8 cellular contexts compared by ENCODE assay signal in the genomic region with DNA sequence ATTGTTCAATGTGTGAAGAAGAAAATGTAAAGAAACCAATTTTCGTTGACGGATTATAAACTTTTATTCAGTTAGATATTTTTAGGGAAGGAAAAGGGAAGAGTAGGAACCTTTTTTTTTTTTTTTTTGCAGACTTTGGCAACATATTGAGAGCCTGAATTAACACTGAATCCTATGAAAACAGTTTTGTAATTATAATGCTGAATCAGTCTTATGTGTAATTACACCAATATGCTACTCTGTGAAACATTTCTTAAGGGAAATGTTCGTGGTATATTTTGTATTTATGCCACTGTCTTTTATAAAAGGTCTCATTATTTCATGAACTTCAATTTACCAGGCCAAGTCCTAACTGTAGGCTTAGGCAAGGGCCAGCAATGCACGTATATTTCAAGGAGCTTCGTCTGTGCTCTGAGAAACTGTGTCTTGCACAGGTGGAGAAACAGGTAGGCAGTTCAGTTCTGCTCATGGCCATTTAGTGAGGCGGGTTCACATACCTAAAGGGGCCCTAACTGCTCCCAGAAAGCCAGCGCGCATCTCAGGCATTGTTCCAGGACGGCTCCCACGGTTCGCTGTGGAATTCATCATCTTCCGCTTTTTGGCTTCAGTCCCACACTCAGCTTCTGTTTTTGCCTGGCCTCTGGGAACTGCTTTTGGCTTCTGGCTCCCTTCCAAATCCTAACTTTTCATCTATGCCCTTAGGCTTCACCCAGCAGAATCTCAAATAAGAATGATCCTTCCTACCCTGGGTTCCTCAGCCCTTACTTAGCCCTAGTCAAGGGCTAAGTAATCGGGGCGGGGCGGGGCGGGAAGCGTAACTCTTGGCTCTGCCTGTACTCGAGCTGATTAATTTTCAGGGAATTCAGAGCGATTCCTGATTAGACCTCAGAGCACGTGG.
DNase-seq lines count a peak whose midpoint lies in the region; ATAC-seq and TF ChIP-seq lines count a peak whose summit lies in the region.

No MANE protein-coding gene starts in this region.

- H3K4me3 Mint-ChIP-seq in osteocyte (ENCODE audit: unreplicated experiment), result peak overlapping the region; percentile 15
- no peak overlapping the region for H3K4me3 Mint-ChIP-seq in progenitor cell of endocrine pancreas (ENCODE audit: low read depth)

- TF ChIP-seq CTCF in osteocyte (IDR thresholded peaks at IDR 0.05) (no peak), progenitor cell of endocrine pancreas (IDR thresholded peaks at IDR 0.05; ENCODE audit: unreplicated experiment) (no peak)

- H3K4me1 Mint-ChIP-seq in osteocyte (ENCODE audit: unreplicated experiment) (peaks cover 11% of the 10 kb centered on the region), progenitor cell of endocrine pancreas (ENCODE audit: low read depth) (peaks cover 4% of the 10 kb centered on the region)

- H3K27me3 Mint-ChIP-seq in osteocyte (ENCODE audit: unreplicated experiment), result peaks cover 35% of the 10 kb centered on the region
- peaks cover 3% of the 10 kb centered on the region for H3K27me3 Mint-ChIP-seq in progenitor cell of endocrine pancreas

- DNase-seq in Caki2 (ENCODE audit: low read depth), result peak; percentile 57
- peak; percentile 6 for DNase-seq in NCI-H82 treated with DMSO at 0.1 percent for 48 hours (lab: John Stamatoyannopoulos, UW; ENCODE audit: unreplicated experiment)
- no peak for DNase-seq in osteocyte (ENCODE audit: extremely low spot score, unreplicated experiment)
- no peak for DNase-seq in NCI-H1436 treated with DMSO at 0.1 percent for 48 hours (lab: John Stamatoyannopoulos, UW)
- no peak for DNase-seq in HUDEP-2 (lab: John Stamatoyannopoulos, UW; ENCODE audit: unreplicated experiment in 76 of 76)
- DNase-seq in progenitor cell of endocrine pancreas (ENCODE audit: low spot score, unreplicated experiment), result no peak

- H3K9me3 Mint-ChIP-seq in osteocyte (ENCODE audit: unreplicated experiment) (no peaks in the 10 kb centered on the region), progenitor cell of endocrine pancreas (ENCODE audit: low read depth) (peaks cover 3% of the 10 kb centered on the region)

- H3K27ac Mint-ChIP-seq in osteocyte (ENCODE audit: unreplicated experiment), result no peak overlapping the region
- no peak overlapping the region for H3K27ac Mint-ChIP-seq in progenitor cell of endocrine pancreas

- H3K36me3 Mint-ChIP-seq in osteocyte (ENCODE audit: unreplicated experiment), result no peaks in the 10 kb centered on the region
- H3K36me3 Mint-ChIP-seq in progenitor cell of endocrine pancreas (ENCODE audit: insufficient read depth), result peaks cover 1% of the 10 kb centered on the region

- ATAC-seq in esophagus mucosa (peak; percentile 56), HG02884 (IDR thresholded peaks at IDR 0.05; ENCODE audit: unreplicated experiment) (no peak)

- in situ Hi-C loops in Caki2 (cut with HindIII; ENCODE audit: low pct_unique_long_range_greater_than_20kb, low sequenced_read_pairs), result no loop called here

Comparison
In these comparisons a context has a peak if more than half of its experiments do, and no peak if none do; other contexts are left out.
1. DNase-seq: peak in Caki2 (single experiment) and NCI-H82 treated with DMSO at 0.1 percent for 48 hours (single experiment); none in osteocyte (single experiment), NCI-H1436 treated with DMSO at 0.1 percent for 48 hours (single experiment), HUDEP-2 (0 of 76) and progenitor cell of endocrine pancreas (single experiment).